Comparison of ENCODE assay signal across 1 cellular context in the genomic region with DNA sequence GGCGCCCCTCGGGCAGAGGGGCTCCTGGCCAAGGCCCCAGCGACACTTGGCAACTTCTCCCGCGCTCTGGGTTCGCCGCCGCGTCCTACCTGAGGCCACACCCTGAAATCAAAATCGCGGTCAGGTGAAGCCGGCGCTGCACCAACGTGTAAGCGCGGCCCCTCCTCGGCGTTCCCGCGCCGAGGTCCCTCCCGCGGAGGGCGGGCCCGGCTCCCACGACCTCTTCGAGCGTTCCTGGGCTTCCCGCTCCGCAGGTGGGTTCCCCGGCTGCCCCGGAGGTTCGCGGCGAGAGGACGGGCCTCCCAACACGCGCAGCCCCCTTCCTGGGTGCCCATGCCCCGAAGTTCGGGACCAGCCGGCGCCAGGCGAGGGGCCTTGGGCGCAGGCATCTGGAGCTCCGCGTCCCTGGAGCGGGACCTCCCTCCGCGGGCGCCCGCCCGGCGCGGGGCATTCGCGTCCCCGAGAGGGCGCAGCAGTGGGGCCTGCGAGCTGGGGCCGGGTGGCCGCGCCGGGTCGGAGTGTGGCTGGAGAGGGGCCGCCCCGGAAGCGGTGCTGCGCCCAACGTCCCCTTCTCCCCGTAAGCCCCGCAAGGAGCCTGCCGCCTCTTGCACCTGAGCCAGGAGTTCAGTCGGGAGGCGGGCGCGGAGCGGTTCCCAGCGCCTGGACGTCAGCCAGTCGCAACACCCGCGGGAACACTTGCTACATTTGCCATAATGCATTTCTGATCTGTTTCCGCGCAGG.
TF ChIP-seq lines count a peak whose summit lies in the region.

No MANE protein-coding gene starts in this region.

TF ChIP-seq in WTC11, 78 proteins besides CTCF, POLR2A, EP300 and RAD21 (continued from another document and continues in another):
- TF ChIP-seq ZBTB43 (CRISPR knock-in tag; IDR thresholded peaks at IDR 0.05) (no peak), GABPB1 (CRISPR knock-in tag; IDR thresholded peaks at IDR 0.05) (no peak), SP1 (CRISPR knock-in tag; conservative IDR thresholded peaks at IDR 0.05) (peak; percentile 46; the same call in 1 of the 2 replicates), IRF2 (CRISPR knock-in tag; IDR thresholded peaks at IDR 0.05; ENCODE audit: borderline replicate concordance, low read depth) (no peak), HMGXB4 (CRISPR knock-in tag; IDR thresholded peaks at IDR 0.05) (peak; percentile 83; the same call in 1 of the 2 replicates), JUN (CRISPR knock-in tag; IDR thresholded peaks at IDR 0.05) (peak; percentile 24; the same call in 1 of the 2 replicates), FOXJ3 (CRISPR knock-in tag; IDR thresholded peaks at IDR 0.05; ENCODE audit: borderline replicate concordance) (no peak), ZNF232 (CRISPR knock-in tag; IDR thresholded peaks at IDR 0.05) (no peak), ELF4 (CRISPR knock-in tag; IDR thresholded peaks at IDR 0.05; ENCODE audit: low read depth) (peak; percentile 46; the same call in 1 of the 2 replicates), FOXP4 (CRISPR knock-in tag; IDR thresholded peaks at IDR 0.05) (0 out of 2 replicates have a peak, but pooled peaks have one; percentile 49), ZNF416 (CRISPR knock-in tag; IDR thresholded peaks at IDR 0.05) (no peak), ESRRA (CRISPR knock-in tag; IDR thresholded peaks at IDR 0.05; ENCODE audit: borderline replicate concordance) (no peak), CREM (CRISPR knock-in tag; IDR thresholded peaks at IDR 0.05) (no peak), CDX4 (CRISPR knock-in tag; IDR thresholded peaks at IDR 0.05; ENCODE audit: borderline replicate concordance) (no peak), ZNF263 (CRISPR knock-in tag; IDR thresholded peaks at IDR 0.05; ENCODE audit: low read depth) (no peak), NFATC4 (CRISPR knock-in tag; IDR thresholded peaks at IDR 0.05) (no peak), ETV6 (CRISPR knock-in tag; IDR thresholded peaks at IDR 0.05) (peak; percentile 63; the same call in 1 of the 2 replicates)
- TF ChIP-seq, protein P1, sequence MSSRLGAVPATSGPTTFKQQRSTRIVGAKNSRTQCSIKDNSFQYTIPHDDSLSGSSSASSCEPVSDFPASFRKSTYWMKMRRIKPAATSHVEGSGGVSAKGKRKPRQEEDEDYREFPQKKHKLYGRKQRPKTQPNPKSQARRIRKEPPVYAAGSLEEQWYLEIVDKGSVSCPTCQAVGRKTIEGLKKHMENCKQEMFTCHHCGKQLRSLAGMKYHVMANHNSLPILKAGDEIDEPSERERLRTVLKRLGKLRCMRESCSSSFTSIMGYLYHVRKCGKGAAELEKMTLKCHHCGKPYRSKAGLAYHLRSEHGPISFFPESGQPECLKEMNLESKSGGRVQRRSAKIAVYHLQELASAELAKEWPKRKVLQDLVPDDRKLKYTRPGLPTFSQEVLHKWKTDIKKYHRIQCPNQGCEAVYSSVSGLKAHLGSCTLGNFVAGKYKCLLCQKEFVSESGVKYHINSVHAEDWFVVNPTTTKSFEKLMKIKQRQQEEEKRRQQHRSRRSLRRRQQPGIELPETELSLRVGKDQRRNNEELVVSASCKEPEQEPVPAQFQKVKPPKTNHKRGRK (CRISPR knock-in tag; IDR thresholded peaks at IDR 0.05; ENCODE audit: borderline replicate concordance) = no peak
- TF ChIP-seq, protein P2, sequence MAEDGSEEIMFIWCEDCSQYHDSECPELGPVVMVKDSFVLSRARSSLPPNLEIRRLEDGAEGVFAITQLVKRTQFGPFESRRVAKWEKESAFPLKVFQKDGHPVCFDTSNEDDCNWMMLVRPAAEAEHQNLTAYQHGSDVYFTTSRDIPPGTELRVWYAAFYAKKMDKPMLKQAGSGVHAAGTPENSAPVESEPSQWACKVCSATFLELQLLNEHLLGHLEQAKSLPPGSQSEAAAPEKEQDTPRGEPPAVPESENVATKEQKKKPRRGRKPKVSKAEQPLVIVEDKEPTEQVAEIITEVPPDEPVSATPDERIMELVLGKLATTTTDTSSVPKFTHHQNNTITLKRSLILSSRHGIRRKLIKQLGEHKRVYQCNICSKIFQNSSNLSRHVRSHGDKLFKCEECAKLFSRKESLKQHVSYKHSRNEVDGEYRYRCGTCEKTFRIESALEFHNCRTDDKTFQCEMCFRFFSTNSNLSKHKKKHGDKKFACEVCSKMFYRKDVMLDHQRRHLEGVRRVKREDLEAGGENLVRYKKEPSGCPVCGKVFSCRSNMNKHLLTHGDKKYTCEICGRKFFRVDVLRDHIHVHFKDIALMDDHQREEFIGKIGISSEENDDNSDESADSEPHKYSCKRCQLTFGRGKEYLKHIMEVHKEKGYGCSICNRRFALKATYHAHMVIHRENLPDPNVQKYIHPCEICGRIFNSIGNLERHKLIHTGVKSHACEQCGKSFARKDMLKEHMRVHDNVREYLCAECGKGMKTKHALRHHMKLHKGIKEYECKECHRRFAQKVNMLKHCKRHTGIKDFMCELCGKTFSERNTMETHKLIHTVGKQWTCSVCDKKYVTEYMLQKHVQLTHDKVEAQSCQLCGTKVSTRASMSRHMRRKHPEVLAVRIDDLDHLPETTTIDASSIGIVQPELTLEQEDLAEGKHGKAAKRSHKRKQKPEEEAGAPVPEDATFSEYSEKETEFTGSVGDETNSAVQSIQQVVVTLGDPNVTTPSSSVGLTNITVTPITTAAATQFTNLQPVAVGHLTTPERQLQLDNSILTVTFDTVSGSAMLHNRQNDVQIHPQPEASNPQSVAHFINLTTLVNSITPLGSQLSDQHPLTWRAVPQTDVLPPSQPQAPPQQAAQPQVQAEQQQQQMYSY (CRISPR knock-in tag; IDR thresholded peaks at IDR 0.05) = no peak
- TF ChIP-seq, protein P3, sequence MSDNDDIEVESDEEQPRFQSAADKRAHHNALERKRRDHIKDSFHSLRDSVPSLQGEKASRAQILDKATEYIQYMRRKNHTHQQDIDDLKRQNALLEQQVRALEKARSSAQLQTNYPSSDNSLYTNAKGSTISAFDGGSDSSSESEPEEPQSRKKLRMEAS (CRISPR knock-in tag; IDR thresholded peaks at IDR 0.05) = peak; percentile 72
- TF ChIP-seq, protein P4, sequence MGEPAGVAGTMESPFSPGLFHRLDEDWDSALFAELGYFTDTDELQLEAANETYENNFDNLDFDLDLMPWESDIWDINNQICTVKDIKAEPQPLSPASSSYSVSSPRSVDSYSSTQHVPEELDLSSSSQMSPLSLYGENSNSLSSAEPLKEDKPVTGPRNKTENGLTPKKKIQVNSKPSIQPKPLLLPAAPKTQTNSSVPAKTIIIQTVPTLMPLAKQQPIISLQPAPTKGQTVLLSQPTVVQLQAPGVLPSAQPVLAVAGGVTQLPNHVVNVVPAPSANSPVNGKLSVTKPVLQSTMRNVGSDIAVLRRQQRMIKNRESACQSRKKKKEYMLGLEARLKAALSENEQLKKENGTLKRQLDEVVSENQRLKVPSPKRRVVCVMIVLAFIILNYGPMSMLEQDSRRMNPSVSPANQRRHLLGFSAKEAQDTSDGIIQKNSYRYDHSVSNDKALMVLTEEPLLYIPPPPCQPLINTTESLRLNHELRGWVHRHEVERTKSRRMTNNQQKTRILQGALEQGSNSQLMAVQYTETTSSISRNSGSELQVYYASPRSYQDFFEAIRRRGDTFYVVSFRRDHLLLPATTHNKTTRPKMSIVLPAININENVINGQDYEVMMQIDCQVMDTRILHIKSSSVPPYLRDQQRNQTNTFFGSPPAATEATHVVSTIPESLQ (CRISPR knock-in tag; IDR thresholded peaks at IDR 0.05) = no peak
- TF ChIP-seq, protein P5, sequence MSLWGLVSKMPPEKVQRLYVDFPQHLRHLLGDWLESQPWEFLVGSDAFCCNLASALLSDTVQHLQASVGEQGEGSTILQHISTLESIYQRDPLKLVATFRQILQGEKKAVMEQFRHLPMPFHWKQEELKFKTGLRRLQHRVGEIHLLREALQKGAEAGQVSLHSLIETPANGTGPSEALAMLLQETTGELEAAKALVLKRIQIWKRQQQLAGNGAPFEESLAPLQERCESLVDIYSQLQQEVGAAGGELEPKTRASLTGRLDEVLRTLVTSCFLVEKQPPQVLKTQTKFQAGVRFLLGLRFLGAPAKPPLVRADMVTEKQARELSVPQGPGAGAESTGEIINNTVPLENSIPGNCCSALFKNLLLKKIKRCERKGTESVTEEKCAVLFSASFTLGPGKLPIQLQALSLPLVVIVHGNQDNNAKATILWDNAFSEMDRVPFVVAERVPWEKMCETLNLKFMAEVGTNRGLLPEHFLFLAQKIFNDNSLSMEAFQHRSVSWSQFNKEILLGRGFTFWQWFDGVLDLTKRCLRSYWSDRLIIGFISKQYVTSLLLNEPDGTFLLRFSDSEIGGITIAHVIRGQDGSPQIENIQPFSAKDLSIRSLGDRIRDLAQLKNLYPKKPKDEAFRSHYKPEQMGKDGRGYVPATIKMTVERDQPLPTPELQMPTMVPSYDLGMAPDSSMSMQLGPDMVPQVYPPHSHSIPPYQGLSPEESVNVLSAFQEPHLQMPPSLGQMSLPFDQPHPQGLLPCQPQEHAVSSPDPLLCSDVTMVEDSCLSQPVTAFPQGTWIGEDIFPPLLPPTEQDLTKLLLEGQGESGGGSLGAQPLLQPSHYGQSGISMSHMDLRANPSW (CRISPR knock-in tag; conservative IDR thresholded peaks at IDR 0.05; ENCODE audit: low read depth) = peak; percentile 82; the same call in 1 of the 2 replicates
- TF ChIP-seq, protein P6, sequence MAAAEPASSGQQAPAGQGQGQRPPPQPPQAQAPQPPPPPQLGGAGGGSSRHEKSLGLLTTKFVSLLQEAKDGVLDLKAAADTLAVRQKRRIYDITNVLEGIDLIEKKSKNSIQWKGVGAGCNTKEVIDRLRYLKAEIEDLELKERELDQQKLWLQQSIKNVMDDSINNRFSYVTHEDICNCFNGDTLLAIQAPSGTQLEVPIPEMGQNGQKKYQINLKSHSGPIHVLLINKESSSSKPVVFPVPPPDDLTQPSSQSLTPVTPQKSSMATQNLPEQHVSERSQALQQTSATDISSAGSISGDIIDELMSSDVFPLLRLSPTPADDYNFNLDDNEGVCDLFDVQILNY (CRISPR knock-in tag; IDR thresholded peaks at IDR 0.05) = no peak; the same call in 1 of the 2 replicates
- TF ChIP-seq, protein P7, sequence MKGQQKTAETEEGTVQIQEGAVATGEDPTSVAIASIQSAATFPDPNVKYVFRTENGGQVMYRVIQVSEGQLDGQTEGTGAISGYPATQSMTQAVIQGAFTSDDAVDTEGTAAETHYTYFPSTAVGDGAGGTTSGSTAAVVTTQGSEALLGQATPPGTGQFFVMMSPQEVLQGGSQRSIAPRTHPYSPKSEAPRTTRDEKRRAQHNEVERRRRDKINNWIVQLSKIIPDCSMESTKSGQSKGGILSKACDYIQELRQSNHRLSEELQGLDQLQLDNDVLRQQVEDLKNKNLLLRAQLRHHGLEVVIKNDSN (CRISPR knock-in tag; IDR thresholded peaks at IDR 0.05) = peak; percentile 46; the same call in 1 of the 2 replicates
